ENCODE assay signal across 13 cellular contexts in the genomic region with DNA sequence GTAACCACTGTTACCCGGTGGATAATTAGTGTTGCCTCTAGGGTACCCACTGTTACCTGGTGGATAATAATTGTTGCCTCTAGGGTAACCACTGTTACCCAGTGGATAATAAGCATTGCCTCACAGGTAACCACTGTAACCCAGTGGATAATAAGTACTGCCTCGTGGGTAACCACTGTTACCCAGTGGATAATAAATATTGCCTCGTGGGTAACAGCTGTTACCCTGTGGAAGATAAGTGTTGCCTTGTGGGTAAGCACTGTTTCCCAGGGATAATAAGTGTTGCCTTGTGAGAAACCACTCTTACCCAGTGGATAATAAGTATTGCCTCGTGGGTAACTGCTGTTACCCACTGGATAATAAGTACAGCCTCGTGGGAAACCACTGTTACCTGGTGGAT. TPM values are rescaled to one million over a fixed set of nuclear protein-coding genes. Genes with fewer than 3 reads are reported as not detected.
"Had no signal": no experiment of that assay in that cellular context is flagged by ENCODE, and none has a peak within 500 bp of the region (broad histone marks: within the 10 kb centered on the region; RNA-seq: fewer than 3 reads in every experiment).

No MANE protein-coding gene starts in this region.

- FAIRE-seq: HepG2 had no signal

- H3K9me3 ChIP-seq: HAP-1 had no signal

- H3K27ac ChIP-seq: GM23248, HL-60, KMS-11 had no signal

- H3K36me3 ChIP-seq: HAP-1 had no signal

- H3K4me3 ChIP-seq: GM23248, HAP-1 had no signal

- ATAC-seq: HCT116, HepG2 had no signal

- DNase-seq: GM23248, GOT3, H7, HFFc6, KBM-7 had no signal

- H3K4me1 ChIP-seq: HAP-1 had no signal

RNA-seq across cellular contexts. Expression of a gene that starts 9.3 kb away (rescaled TPM):
- total RNA-seq: GM23248, H4, H7, HepG2, HFFc6, HT1080 had no signal
- polyA plus RNA-seq: GM23248, HepG2, IgD-negative memory B cell had no signal

RNA-seq across cellular contexts. Expression of a gene that starts 45.2 kb away (rescaled TPM):
- total RNA-seq: GM23248, H4, H7, HepG2, HFFc6, HT1080 had no signal
- polyA plus RNA-seq: GM23248, HepG2, IgD-negative memory B cell had no signal
